ENCODE assay signal across 9 cellular contexts in genomic region chr5:56142620-56143431, GRCh38.
DNase-seq lines count a peak whose midpoint lies in the region; ATAC-seq, FAIRE-seq and TF ChIP-seq lines count a peak whose summit lies in the region.
"Had no signal": no experiment of that assay in that cellular context is flagged by ENCODE, and none has a peak within 500 bp of the region (broad histone marks: within the 10 kb centered on the region; RNA-seq: fewer than 3 reads in every experiment).

No MANE protein-coding gene starts in this region.

- WGBS in HepG2 (ENCODE audit: low lambda C conversion rate): 26% methylated on average over 6 of the region's 6 CpGs
- WGBS in SK-N-SH (ENCODE audit: low lambda C conversion rate): 78% methylated on average over 6 of the region's 6 CpGs

- H3K9me3 ChIP-seq in HepG2 (ENCODE audit: low read length) (no peaks in the 10 kb centered on the region), SK-N-SH (no peaks in the 10 kb centered on the region)
- H3K9me3 ChIP-seq: sigmoid colon had no signal

- no peak overlapping the region for H2AFZ ChIP-seq in HepG2 (ENCODE audit: low read length)
- no peak overlapping the region for H2AFZ ChIP-seq in SK-N-SH (ENCODE audit: low read depth)

- DNase-seq in HepG2 (ENCODE audit: low spot score) (no peak), SK-N-SH (no peak), NCI-H1092 (lab: John Stamatoyannopoulos, UW) (no peak), posterior cingulate gyrus (no peak), NCI-H2081 (lab: John Stamatoyannopoulos, UW) (no peak)
- DNase-seq: sigmoid colon had no signal

- H3K4me3 ChIP-seq in HepG2 (replicated peaks in 1 of 3; ENCODE audit: insufficient read depth in 1 of 3, low read depth in 2 of 3, low read length in 3 of 3) (peak overlapping the region in 2 of 3 experiments; percentile 1 to 8; a peak in 2 of 6 replicates), SK-N-SH (ENCODE audit: low read depth in 2 of 2, low read length in 1 of 2) (no peak overlapping the region)
- H3K4me3 ChIP-seq: sigmoid colon had no signal

- H3K9me2 ChIP-seq in SK-N-SH: no peaks in the 10 kb centered on the region

- no peaks in the 10 kb centered on the region; a peak in 1 of 5 replicates for H3K27me3 ChIP-seq in HepG2 (ENCODE audit: control insufficient read depth in 1 of 2, insufficient read depth in 2 of 2, low read length in 2 of 2)
- H3K27me3 ChIP-seq in SK-N-SH (ENCODE audit: insufficient read depth): no peaks in the 10 kb centered on the region
- H3K27me3 ChIP-seq: sigmoid colon had no signal

- no peak overlapping the region for H3K9ac ChIP-seq in HepG2 (ENCODE audit: insufficient read depth, low read depth, low read length)
- H3K9ac ChIP-seq in SK-N-SH: no peak overlapping the region

- CTCF ChIA-PET in HepG2 (lab: Yijun Ruan, JAX; ENCODE audit: low intra/inter-chr PET ratio, low total read pairs) (no interaction called here), SK-N-SH (lab: Yijun Ruan, JAX) (no interaction called here)

- H3K4me2 ChIP-seq in HepG2 (ENCODE audit: low read depth, low read length) (peak overlapping the region; percentile 45), SK-N-SH (no peak overlapping the region)

- no peaks in the 10 kb centered on the region for H3F3A ChIP-seq in SK-N-SH (replicated peaks; ENCODE audit: insufficient read depth)

- H4K20me1 ChIP-seq in HepG2 (ENCODE audit: insufficient read depth, low read length) (no peaks in the 10 kb centered on the region), SK-N-SH (ENCODE audit: insufficient read depth) (no peaks in the 10 kb centered on the region)

- H3K36me3 ChIP-seq in HepG2 (replicated peaks in 1 of 2; ENCODE audit: control insufficient read depth in 1 of 2, insufficient read depth in 2 of 2, low read length in 2 of 2) (no peaks in the 10 kb centered on the region), SK-N-SH (replicated peaks in 1 of 2; ENCODE audit: control insufficient read depth in 1 of 2, insufficient read depth in 2 of 2, low read length in 1 of 2) (no peaks in the 10 kb centered on the region)
- H3K36me3 ChIP-seq: sigmoid colon had no signal

- no peak for FAIRE-seq in HepG2 (lab: Jason Lieb, UNC)

- H3K27ac ChIP-seq in HepG2 (ENCODE audit: extremely low read length, insufficient read depth, low read length) (no peak overlapping the region), SK-N-SH (ENCODE audit: low read depth in 2 of 2, low read length in 1 of 2) (no peak overlapping the region)
- H3K27ac ChIP-seq: sigmoid colon had no signal

- TF ChIP-seq CTCF in HepG2 (CRISPR knock-in tag; IDR thresholded peaks at IDR 0.05) (no peak), SK-N-SH (IDR thresholded peaks at IDR 0.05) (no peak)

- no TSS peak for BruUV-seq in HepG2 (replicated peaks; lab: Mats Ljungman, UMichigan)

- no peak for TF ChIP-seq POLR2A in HepG2 (IDR thresholded peaks at IDR 0.05; ENCODE audit: insufficient read depth in 1 of 2, low read depth in 2 of 2, low read length in 2 of 2)

- ATAC-seq in GM18511 (IDR thresholded peaks at IDR 0.05; ENCODE audit: unreplicated experiment) (peak; percentile 92), GM21447 (IDR thresholded peaks at IDR 0.05; ENCODE audit: unreplicated experiment) (peak; percentile 85), HG03460 (IDR thresholded peaks at IDR 0.05; ENCODE audit: unreplicated experiment) (peak; percentile 86), HepG2 (peak; percentile 63)

- TF ChIP-seq EP300 in HepG2 (IDR thresholded peaks at IDR 0.05; ENCODE audit: low read depth in 2 of 2, low read length in 2 of 2) (no peak), HepG2 (CRISPR knock-in tag; IDR thresholded peaks at IDR 0.05; ENCODE audit: borderline replicate concordance) (no peak), SK-N-SH (IDR thresholded peaks at IDR 0.05; ENCODE audit: borderline replicate concordance in 1 of 2, low read depth in 1 of 2, low read length in 1 of 2) (no peak)

- POLR2A ChIA-PET in HepG2 (lab: Yijun Ruan, JAX): interaction anchor here (0.7 to 1.2 kb wide), 3 partner anchors 18 to 148 kb away, joined by 3 read pairs; partner anchors contain the start of gene IL6ST
- POLR2A ChIA-PET in SK-N-SH (lab: Yijun Ruan, JAX): no interaction called here

- in situ Hi-C loops in HepG2 (cut with HindIII; ENCODE audit: extremely low pct_ligation_motif_present, low pct_unique_long_range_greater_than_20kb): no loop called here

- H3K4me1 ChIP-seq in HepG2 (ENCODE audit: insufficient read depth, low read length) (peaks cover 50% of the 10 kb centered on the region), SK-N-SH (ENCODE audit: control insufficient read depth in 1 of 2, insufficient read depth in 2 of 2, low read depth in 1 of 2, low read length in 1 of 2) (peaks cover 0 to 5% of the 10 kb centered on the region in 2 experiments; a peak in 1 of 4 replicates)
- H3K4me1 ChIP-seq: sigmoid colon had no signal

- no peaks in the 10 kb centered on the region for H3K79me2 ChIP-seq in HepG2 (ENCODE audit: insufficient read depth, low read length)
- H3K79me2 ChIP-seq in SK-N-SH (ENCODE audit: insufficient read depth): no peaks in the 10 kb centered on the region

- TF ChIP-seq RAD21 in HepG2 (CRISPR knock-in tag; IDR thresholded peaks at IDR 0.05) (no peak), SK-N-SH (IDR thresholded peaks at IDR 0.05; ENCODE audit: low read length) (no peak)

- intact Hi-C loops in HepG2 (cut with micrococcal nuclease; ENCODE audit: unreplicated experiment) (no loop called here), posterior cingulate gyrus (cut with DNase I) (no loop called here)

TF ChIP-seq in HepG2, 621 proteins besides CTCF, POLR2A, EP300 and RAD21 (continues in another document):
- 0 out of 2 replicates have a peak, but pooled peaks have one; percentile 9 for TF ChIP-seq ZNF574 (CRISPR knock-in tag; IDR thresholded peaks at IDR 0.05)
- TF ChIP-seq ZNF704 (CRISPR knock-in tag; IDR thresholded peaks at IDR 0.05; ENCODE audit: borderline replicate concordance): no peak
- no peak for TF ChIP-seq SOX6 (IDR thresholded peaks at IDR 0.05)
- 0 out of 2 replicates have a peak, but pooled peaks have one; percentile 26 for TF ChIP-seq SOX6 (CRISPR knock-in tag; IDR thresholded peaks at IDR 0.05)

TF ChIP-seq in SK-N-SH, 30 proteins besides CTCF, POLR2A, EP300 and RAD21:
- TF ChIP-seq MEF2A (IDR thresholded peaks at IDR 0.05; ENCODE audit: borderline replicate concordance, low read depth) (no peak), RFX5 (IDR thresholded peaks at IDR 0.05; ENCODE audit: low read length) (no peak), USF2 (IDR thresholded peaks at IDR 0.05; ENCODE audit: borderline replicate concordance, low read depth, low read length) (no peak), ZBTB33 (IDR thresholded peaks at IDR 0.05; ENCODE audit: borderline replicate concordance, low read depth) (no peak), FOXM1 (IDR thresholded peaks at IDR 0.05; ENCODE audit: low read depth) (no peak), YY1 (IDR thresholded peaks at IDR 0.05; ENCODE audit: low read depth) (no peak), SMC3 (IDR thresholded peaks at IDR 0.05; ENCODE audit: low read depth, low read length) (no peak), RCOR1 (IDR thresholded peaks at IDR 0.05; ENCODE audit: low read length) (no peak), TAF1 (IDR thresholded peaks at IDR 0.05; ENCODE audit: borderline replicate concordance, low read depth, low read length) (no peak), TCF12 (IDR thresholded peaks at IDR 0.05) (no peak), TEAD4 (IDR thresholded peaks at IDR 0.05; ENCODE audit: borderline replicate concordance, insufficient read depth) (no peak), GATA2 (CRISPR knock-in tag; IDR thresholded peaks at IDR 0.05) (no peak), GABPA (IDR thresholded peaks at IDR 0.05; ENCODE audit: low read depth) (no peak), MXI1 (IDR thresholded peaks at IDR 0.05; ENCODE audit: low read depth, low read length) (no peak), ELF1 (IDR thresholded peaks at IDR 0.05) (no peak), CHD2 (IDR thresholded peaks at IDR 0.05; ENCODE audit: low read length, partially characterized antibody) (no peak), EZH2phosphoT487 (IDR thresholded peaks at IDR 0.05; ENCODE audit: borderline replicate concordance, low read depth) (no peak)

Comparison
In these comparisons a context has a peak if more than half of its experiments do, and no peak if none do; other contexts are left out.
1. H3K4me3 ChIP-seq: peak in HepG2 (2 of 3); none in SK-N-SH (0 of 2).
2. Peak in every context shown above with its lines, with median percentiles within 50 percentile points of each other: ATAC-seq.